In genomic region chr11:48051217-48051848, GRCh38 we compare ENCODE assay signal across 14 cellular contexts.
DNase-seq lines count a peak whose midpoint lies in the region; ATAC-seq and TF ChIP-seq lines count a peak whose summit lies in the region.
"Had no signal": no experiment of that assay in that cellular context is flagged by ENCODE, and none has a peak within 500 bp of the region (broad histone marks: within the 10 kb centered on the region; RNA-seq: fewer than 3 reads in every experiment).

No MANE protein-coding gene starts in this region.

- H3K36me3 ChIP-seq in PC-3 (ENCODE audit: low read depth, low read length), result no peaks in the 10 kb centered on the region
- H3K36me3 ChIP-seq in stomach, result no peaks in the 10 kb centered on the region
- H3K36me3 ChIP-seq: tibial nerve had no signal

- TF ChIP-seq POLR2A in stomach (IDR thresholded peaks at IDR 0.05), result no peak

- H3K9ac ChIP-seq in PC-3 (ENCODE audit: low read length), result no peak overlapping the region

- CTCF ChIA-PET in activated CD4-positive, alpha-beta T cell treated with anti-CD3 and anti-CD28 coated beads, Interleukin-2, amount 10 ng/mL, durations not matched to agents 7 days and 5 days (lab: Charles Lee), result interaction anchor here (1.1 to 1.9 kb wide), 6 partner anchors 9 to 117 kb away, joined by 3 to 7 read pairs (median 4); no protein-coding TSS in a partner anchor
- CTCF ChIA-PET in PC-3 (lab: Charles Lee), result no interaction called here

- peaks cover 66% of the 10 kb centered on the region for H3K79me2 ChIP-seq in PC-3 (ENCODE audit: low read length)

- peaks cover 77% of the 10 kb centered on the region for H3K4me1 Mint-ChIP-seq in activated CD4-positive, alpha-beta T cell treated with anti-CD3 and anti-CD28 coated beads, Interleukin-2, amount 10 ng/mL, durations not matched to agents 7 days and 5 days

- intact Hi-C loops in PC-3 (cut with micrococcal nuclease), result no loop called here
- intact Hi-C loops in stomach (cut with DNase I; ENCODE audit: low total_unique reads), result no loop called here

- peaks cover 75% of the 10 kb centered on the region for H3K4me1 ChIP-seq in PC-3 (ENCODE audit: insufficient read depth, low read length)
- H3K4me1 ChIP-seq in stomach, result peaks cover 44 to 92% (median 68%) of the 10 kb centered on the region in 4 donors

- POLR2A ChIA-PET in activated CD4-positive, alpha-beta T cell treated with anti-CD3 and anti-CD28 coated beads, Interleukin-2, amount 10 ng/mL, durations not matched to agents 7 days and 5 days (lab: Charles Lee), result no interaction called here
- POLR2A ChIA-PET in PC-3 (lab: Charles Lee; ENCODE audit: unreplicated experiment), result interaction anchor here (0.5 kb wide), 1 partner anchor 44 kb away, joined by 4 read pairs; no protein-coding TSS in a partner anchor

- H3K4me3 ChIP-seq in PC-3 (ENCODE audit: low read length), result no peak overlapping the region
- H3K4me3 ChIP-seq in stomach, result no peak overlapping the region
- H3K4me3 ChIP-seq: dorsolateral prefrontal cortex, tibial nerve had no signal

- no peaks in the 10 kb centered on the region for H3F3A ChIP-seq in PC-3 (ENCODE audit: low read length, unreplicated experiment)

- 79 to 88% (median 85%) methylated on average over 7 of the region's 7 CpGs for WGBS in stomach, 5 donors

- no TSS peak for BruUV-seq in PC-3 (replicated peaks; lab: Mats Ljungman, UMichigan)

- DNase-seq in activated CD4-positive, alpha-beta T cell treated with anti-CD3 and anti-CD28 coated beads, Interleukin-2, amount 10 ng/mL, durations not matched to agents 7 days and 5 days, result no peak
- DNase-seq in activated CD4-positive, alpha-beta T cell treated with anti-CD3 and anti-CD28 coated beads for 4 hours, result no peak
- DNase-seq in PC-3 (no peak), epithelial cell of prostate (ENCODE audit: low read depth, low spot score) (no peak), stomach (no peak), iPS-NIHi11 (ENCODE audit: low spot score) (no peak), NCI-H446 (lab: John Stamatoyannopoulos, UW) (no peak)
- DNase-seq: activated naive CD8-positive, alpha-beta T cell treated with anti-CD3 and anti-CD28 coated beads, Interleukin-2, amount 50 U/mL, for 24 hours; NCI-H146 had no signal

- H3K4me2 ChIP-seq in PC-3 (ENCODE audit: low read length), result peak overlapping the region; percentile 44

- no peaks in the 10 kb centered on the region for H3K9me3 Mint-ChIP-seq in activated CD4-positive, alpha-beta T cell treated with anti-CD3 and anti-CD28 coated beads, Interleukin-2, amount 10 ng/mL, durations not matched to agents 7 days and 5 days
- H3K9me3 Mint-ChIP-seq: activated naive CD8-positive, alpha-beta T cell treated with anti-CD3 and anti-CD28 coated beads, Interleukin-2, amount 50 U/mL, for 24 hours; neural crest cell had no signal

- no peak overlapping the region for H2AFZ ChIP-seq in PC-3 (ENCODE audit: low read length)

- H3K27me3 ChIP-seq in PC-3 (ENCODE audit: low read length) (no peaks in the 10 kb centered on the region), stomach (no peaks in the 10 kb centered on the region)
- H3K27me3 ChIP-seq: dorsolateral prefrontal cortex, foreskin keratinocyte, tibial nerve had no signal

- ATAC-seq in PC-3 (no peak), GM19023 (IDR thresholded peaks at IDR 0.05; ENCODE audit: unreplicated experiment) (no peak)
- ATAC-seq: activated naive CD8-positive, alpha-beta T cell treated with anti-CD3 and anti-CD28 coated beads, Interleukin-2, amount 50 U/mL, for 24 hours; foreskin keratinocyte had no signal

- no peaks in the 10 kb centered on the region for H3K9me2 ChIP-seq in PC-3 (replicated peaks; ENCODE audit: low read length)

- TF ChIP-seq CTCF in PC-3 (conservative IDR thresholded peaks at IDR 0.05; ENCODE audit: low read depth, low read length), result no peak
- no peak for TF ChIP-seq CTCF in stomach (IDR thresholded peaks at IDR 0.05)

- H3K27ac Mint-ChIP-seq in activated CD4-positive, alpha-beta T cell treated with anti-CD3 and anti-CD28 coated beads, Interleukin-2, amount 10 ng/mL, durations not matched to agents 7 days and 5 days, result peak overlapping the region; percentile 68
- H3K27ac Mint-ChIP-seq: activated naive CD8-positive, alpha-beta T cell treated with anti-CD3 and anti-CD28 coated beads, Interleukin-2, amount 50 U/mL, for 24 hours had no signal

- H3K36me3 Mint-ChIP-seq in activated CD4-positive, alpha-beta T cell treated with anti-CD3 and anti-CD28 coated beads, Interleukin-2, amount 10 ng/mL, durations not matched to agents 7 days and 5 days (ENCODE audit: low read depth), result peaks cover 44% of the 10 kb centered on the region

- H3K27me3 Mint-ChIP-seq in activated CD4-positive, alpha-beta T cell treated with anti-CD3 and anti-CD28 coated beads, Interleukin-2, amount 10 ng/mL, durations not matched to agents 7 days and 5 days, result no peaks in the 10 kb centered on the region
- H3K27me3 Mint-ChIP-seq: activated naive CD8-positive, alpha-beta T cell treated with anti-CD3 and anti-CD28 coated beads, Interleukin-2, amount 50 U/mL, for 24 hours had no signal

- H3K27ac ChIP-seq in PC-3 (ENCODE audit: low read length) (peak overlapping the region; percentile 89), epithelial cell of prostate (peak overlapping the region; percentile 56), stomach (peak overlapping the region in 3 of 5 donors; percentile 13 to 73 (median 66))
- H3K27ac ChIP-seq: foreskin keratinocyte had no signal

- no peak overlapping the region for H3K4me3 Mint-ChIP-seq in activated CD4-positive, alpha-beta T cell treated with anti-CD3 and anti-CD28 coated beads, Interleukin-2, amount 10 ng/mL, durations not matched to agents 7 days and 5 days
- H3K4me3 Mint-ChIP-seq: activated naive CD8-positive, alpha-beta T cell treated with anti-CD3 and anti-CD28 coated beads, Interleukin-2, amount 50 U/mL, for 24 hours; neural crest cell had no signal

- no peaks in the 10 kb centered on the region for H3K9me3 ChIP-seq in PC-3 (ENCODE audit: low read length)
- H3K9me3 ChIP-seq in stomach, result no peaks in the 10 kb centered on the region
- H3K9me3 ChIP-seq: tibial nerve had no signal

- no peak for TF ChIP-seq EP300 in stomach (IDR thresholded peaks at IDR 0.05)

- no peaks in the 10 kb centered on the region for H4K20me1 ChIP-seq in PC-3 (ENCODE audit: low read length)
